17 cellular contexts compared by ENCODE assay signal in the genomic region with DNA sequence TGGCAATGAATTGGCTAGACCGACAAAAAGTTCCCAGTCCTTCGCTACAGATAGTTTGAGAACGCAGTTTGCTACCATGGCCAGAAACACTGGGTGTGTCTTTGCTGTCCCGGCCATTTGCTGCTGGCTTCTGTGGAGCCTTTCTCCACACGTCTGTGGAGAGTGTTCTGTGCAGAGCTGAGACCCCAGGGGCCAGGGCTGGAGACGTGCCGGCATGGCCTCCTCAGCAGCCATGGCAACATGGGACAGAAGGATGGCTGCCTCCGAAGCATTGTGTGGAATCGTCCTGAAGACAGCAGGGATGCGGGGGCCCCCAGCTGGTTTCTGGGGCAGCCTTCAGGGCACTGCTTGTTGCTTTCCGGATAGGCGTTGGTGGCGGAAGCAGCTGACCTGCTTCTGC.
DNase-seq lines count a peak whose midpoint lies in the region; ATAC-seq and TF ChIP-seq lines count a peak whose summit lies in the region.
"Had no signal": no experiment of that assay in that cellular context is flagged by ENCODE, and none has a peak within 500 bp of the region (broad histone marks: within the 10 kb centered on the region; RNA-seq: fewer than 3 reads in every experiment).

No MANE protein-coding gene starts in this region.

- ATAC-seq in right cardiac atrium (peak; percentile 64 to 81), left lung (no peak)
- ATAC-seq in activated T-cell treated with anti-CD3 and anti-CD28 coated beads, Interleukin-2, amount 50 U/mL, for 4 hours: no peak

- peak overlapping the region; percentile 54 for H2BK120ac ChIP-seq in trophoblast cell (ENCODE audit: insufficient read depth, low read length, poor library complexity)

- H3K27me3 Mint-ChIP-seq in activated naive CD4-positive, alpha-beta T cell treated with anti-CD3 and anti-CD28 coated beads, Interleukin-2, amount 10 ng/mL, durations not matched to agents 7 days and 5 days: peaks cover 15% of the 10 kb centered on the region
- no peaks in the 10 kb centered on the region for H3K27me3 Mint-ChIP-seq in activated naive CD4-positive, alpha-beta T cell treated with anti-CD3 and anti-CD28 coated beads for 36 hours (ENCODE audit: low read depth)
- H3K27me3 Mint-ChIP-seq in activated T-cell treated with anti-CD3 and anti-CD28 coated beads, Interleukin-2, amount 50 U/mL, for 4 hours (ENCODE audit: low read depth): no peaks in the 10 kb centered on the region
- H3K27me3 Mint-ChIP-seq: CD8-positive, alpha-beta memory T cell had no signal

- 63% methylated on average over 13 of the region's 13 CpGs for WGBS in right cardiac atrium
- WGBS in trophoblast cell (ENCODE audit: extremely low coverage, insufficient coverage, insufficient read length): no CpG with 5 or more reads among the region's 13 CpGs

- H3K9me3 Mint-ChIP-seq in activated naive CD4-positive, alpha-beta T cell treated with anti-CD3 and anti-CD28 coated beads, Interleukin-2, amount 10 ng/mL, durations not matched to agents 7 days and 5 days: peaks cover 14% of the 10 kb centered on the region
- H3K9me3 Mint-ChIP-seq in activated naive CD4-positive, alpha-beta T cell treated with anti-CD3 and anti-CD28 coated beads for 36 hours: peaks cover 6% of the 10 kb centered on the region
- H3K9me3 Mint-ChIP-seq in activated T-cell treated with anti-CD3 and anti-CD28 coated beads, Interleukin-2, amount 50 U/mL, for 4 hours: no peaks in the 10 kb centered on the region
- H3K9me3 Mint-ChIP-seq: CD8-positive, alpha-beta memory T cell had no signal

- H3K18ac ChIP-seq in trophoblast cell (ENCODE audit: low read length): peak overlapping the region; percentile 36

- peak overlapping the region; percentile 6 for H2AK5ac ChIP-seq in trophoblast cell (ENCODE audit: low read length)

- H3K4me3 ChIP-seq in WERI-Rb-1 (ENCODE audit: low read depth, low read length): no peak overlapping the region
- H3K4me3 ChIP-seq in right cardiac atrium (ENCODE audit: low read length): no peak overlapping the region
- H3K4me3 ChIP-seq in trophoblast cell (ENCODE audit: low read depth, low read length): no peak overlapping the region
- H3K4me3 ChIP-seq in left lung: no peak overlapping the region

- no peak overlapping the region for H3K9ac ChIP-seq in trophoblast cell (ENCODE audit: low read length)

- H3K4me2 ChIP-seq in trophoblast cell (ENCODE audit: low read length): no peak overlapping the region

- H3K4me1 ChIP-seq in right cardiac atrium (ENCODE audit: control insufficient read depth, insufficient read depth, low read length) (peaks cover 5% of the 10 kb centered on the region), trophoblast cell (ENCODE audit: control insufficient read depth in 1 of 2, insufficient read depth in 2 of 2, low read length in 2 of 2) (peaks cover 43 to 65% of the 10 kb centered on the region in 2 experiments), left lung (peaks cover 0 to 7% of the 10 kb centered on the region in 2 donors)

- H3K4me1 Mint-ChIP-seq in activated naive CD4-positive, alpha-beta T cell treated with anti-CD3 and anti-CD28 coated beads, Interleukin-2, amount 10 ng/mL, durations not matched to agents 7 days and 5 days: peaks cover 63% of the 10 kb centered on the region
- H3K4me1 Mint-ChIP-seq in activated naive CD4-positive, alpha-beta T cell treated with anti-CD3 and anti-CD28 coated beads for 36 hours (ENCODE audit: low read depth): peaks cover 45% of the 10 kb centered on the region
- H3K4me1 Mint-ChIP-seq in activated T-cell treated with anti-CD3 and anti-CD28 coated beads, Interleukin-2, amount 50 U/mL, for 4 hours (ENCODE audit: low read depth): peaks cover 58% of the 10 kb centered on the region

- no peak overlapping the region for H3K4ac ChIP-seq in trophoblast cell (ENCODE audit: low read depth, low read length)

- CTCF ChIA-PET in activated naive CD4-positive, alpha-beta T cell treated with anti-CD3 and anti-CD28 coated beads, Interleukin-2, amount 10 ng/mL, durations not matched to agents 7 days and 5 days (lab: Charles Lee): no interaction called here
- CTCF ChIA-PET in activated naive CD4-positive, alpha-beta T cell treated with anti-CD3 and anti-CD28 coated beads for 36 hours (lab: Charles Lee): no interaction called here

- no peak overlapping the region for H3K23ac ChIP-seq in trophoblast cell (ENCODE audit: low read length)

- peak overlapping the region; percentile 51 for H4K8ac ChIP-seq in trophoblast cell (ENCODE audit: low read depth, low read length)

- peaks cover 2% of the 10 kb centered on the region for H3K9me3 ChIP-seq in WERI-Rb-1 (ENCODE audit: severe bottlenecking)
- no peaks in the 10 kb centered on the region for H3K9me3 ChIP-seq in right cardiac atrium (ENCODE audit: control insufficient read depth, low read length)
- H3K9me3 ChIP-seq in trophoblast cell (ENCODE audit: insufficient read depth, low read depth, low read length): peaks cover 12% of the 10 kb centered on the region
- peaks cover 0 to 6% of the 10 kb centered on the region in 2 donors for H3K9me3 ChIP-seq in left lung

- peak overlapping the region; percentile 88 for H3K27ac ChIP-seq in WERI-Rb-1
- no peak overlapping the region for H3K27ac ChIP-seq in right cardiac atrium (ENCODE audit: low read length)
- peak overlapping the region; percentile 58 for H3K27ac ChIP-seq in trophoblast cell (ENCODE audit: low read depth, low read length)
- H3K27ac ChIP-seq in left lung: no peak overlapping the region

- H2BK12ac ChIP-seq in trophoblast cell (ENCODE audit: low read length): peak overlapping the region; percentile 4

- intact Hi-C loops in activated naive CD4-positive, alpha-beta T cell treated with anti-CD3 and anti-CD28 coated beads for 36 hours (cut with micrococcal nuclease): no loop called here
- intact Hi-C loops in right cardiac atrium (cut with DNase I): loop anchor here in 1 of 4 donors (10.0 kb wide), 1 partner anchor 143 kb away; the partner anchor contains the start of gene GADD45G
- intact Hi-C loops in left lung (cut with DNase I): no loop called here

- peaks cover 8% of the 10 kb centered on the region for H3K36me3 Mint-ChIP-seq in activated naive CD4-positive, alpha-beta T cell treated with anti-CD3 and anti-CD28 coated beads, Interleukin-2, amount 10 ng/mL, durations not matched to agents 7 days and 5 days
- H3K36me3 Mint-ChIP-seq in activated naive CD4-positive, alpha-beta T cell treated with anti-CD3 and anti-CD28 coated beads for 36 hours (ENCODE audit: low read depth): no peaks in the 10 kb centered on the region
- no peaks in the 10 kb centered on the region for H3K36me3 Mint-ChIP-seq in activated T-cell treated with anti-CD3 and anti-CD28 coated beads, Interleukin-2, amount 50 U/mL, for 4 hours (ENCODE audit: insufficient read depth)
- H3K36me3 Mint-ChIP-seq: CD8-positive, alpha-beta memory T cell had no signal

- no peak overlapping the region for H2AFZ ChIP-seq in trophoblast cell (ENCODE audit: insufficient read depth, low read length, poor library complexity)

- TF ChIP-seq CTCF in WERI-Rb-1 (IDR thresholded peaks at IDR 0.05; ENCODE audit: low read depth, low read length): no peak
- no peak for TF ChIP-seq CTCF in left lung (IDR thresholded peaks at IDR 0.05)

- DNase-seq in activated naive CD4-positive, alpha-beta T cell treated with anti-CD3 and anti-CD28 coated beads, Interleukin-2, amount 10 ng/mL, durations not matched to agents 7 days and 5 days: peak; percentile 8
- no peak for DNase-seq in activated naive CD4-positive, alpha-beta T cell treated with anti-CD3 and anti-CD28 coated beads for 36 hours
- DNase-seq in WERI-Rb-1: no peak
- DNase-seq in right cardiac atrium: peak; percentile 75 to 92 (median 90)
- no peak for DNase-seq in trophoblast cell
- DNase-seq in NCI-H2029 (lab: John Stamatoyannopoulos, UW): no peak
- DNase-seq in activated T-cell treated with anti-CD3 and anti-CD28 coated beads, Interleukin-2, amount 50 U/mL, for 4 hours: no peak
- no peak for DNase-seq in left lung
- DNase-seq: 8988T; CD8-positive, alpha-beta memory T cell; DMS79; GOT3; NCI-H1105; NCI-H1694; NCI-H510A treated with DMSO at 0.1 percent for 48 hours; NCI-H774; SHP77 treated with DMSO at 0.1 percent for 48 hours had no signal

- H4K91ac ChIP-seq in trophoblast cell (ENCODE audit: low read depth, low read length): peak overlapping the region; percentile 96

- no peak overlapping the region for H3K27ac Mint-ChIP-seq in activated naive CD4-positive, alpha-beta T cell treated with anti-CD3 and anti-CD28 coated beads, Interleukin-2, amount 10 ng/mL, durations not matched to agents 7 days and 5 days
- no peak overlapping the region for H3K27ac Mint-ChIP-seq in activated naive CD4-positive, alpha-beta T cell treated with anti-CD3 and anti-CD28 coated beads for 36 hours
- H3K27ac Mint-ChIP-seq: CD8-positive, alpha-beta memory T cell had no signal

- peaks cover 7% of the 10 kb centered on the region for H3K79me2 ChIP-seq in trophoblast cell (ENCODE audit: control insufficient read depth, insufficient read depth, low read length, poor library complexity)

- peaks cover 62% of the 10 kb centered on the region for H3K79me1 ChIP-seq in trophoblast cell (ENCODE audit: low read length)

- no peaks in the 10 kb centered on the region for H3K27me3 ChIP-seq in WERI-Rb-1 (ENCODE audit: insufficient read depth, low read depth, severe bottlenecking)
- H3K27me3 ChIP-seq in right cardiac atrium (ENCODE audit: control insufficient read depth, insufficient read depth): no peaks in the 10 kb centered on the region
- H3K27me3 ChIP-seq in trophoblast cell (ENCODE audit: insufficient read depth, low read length): no peaks in the 10 kb centered on the region
- no peaks in the 10 kb centered on the region for H3K27me3 ChIP-seq in left lung

- H4K12ac ChIP-seq in trophoblast cell (ENCODE audit: low read depth, low read length): no peak overlapping the region

- H3K4me3 Mint-ChIP-seq in activated naive CD4-positive, alpha-beta T cell treated with anti-CD3 and anti-CD28 coated beads, Interleukin-2, amount 10 ng/mL, durations not matched to agents 7 days and 5 days: no peak overlapping the region
- no peak overlapping the region for H3K4me3 Mint-ChIP-seq in activated naive CD4-positive, alpha-beta T cell treated with anti-CD3 and anti-CD28 coated beads for 36 hours
- no peak overlapping the region for H3K4me3 Mint-ChIP-seq in activated T-cell treated with anti-CD3 and anti-CD28 coated beads, Interleukin-2, amount 50 U/mL, for 4 hours
- H3K4me3 Mint-ChIP-seq: CD8-positive, alpha-beta memory T cell had no signal

- H3K36me3 ChIP-seq in WERI-Rb-1 (no peaks in the 10 kb centered on the region), trophoblast cell (ENCODE audit: control insufficient read depth in 1 of 2, insufficient read depth in 2 of 2, low read length in 2 of 2) (no peaks in the 10 kb centered on the region), left lung (no peaks in the 10 kb centered on the region)

- H3K14ac ChIP-seq in trophoblast cell (ENCODE audit: low read length): peak overlapping the region; percentile 55

- H2BK5ac ChIP-seq in trophoblast cell (ENCODE audit: low read depth, low read length, poor library complexity): peak overlapping the region; percentile 66

Comparison
In these comparisons a context has a peak if more than half of its experiments do, and no peak if none do; other contexts are left out.
1. DNase-seq: peak in activated naive CD4-positive, alpha-beta T cell treated with anti-CD3 and anti-CD28 coated beads, Interleukin-2, amount 10 ng/mL, durations not matched to agents 7 days and 5 days (single experiment) and right cardiac atrium (3 of 3); none in activated naive CD4-positive, alpha-beta T cell treated with anti-CD3 and anti-CD28 coated beads for 36 hours (single experiment), WERI-Rb-1 (single experiment), trophoblast cell (0 of 2), NCI-H2029 (single experiment), activated T-cell treated with anti-CD3 and anti-CD28 coated beads, Interleukin-2, amount 50 U/mL, for 4 hours (single experiment) and left lung (0 of 2).
2. H3K27ac ChIP-seq: peak in WERI-Rb-1 (single experiment) and trophoblast cell (single experiment); none in right cardiac atrium (single experiment) and left lung (0 of 2).
3. ATAC-seq: peak in right cardiac atrium (2 of 2); none in activated T-cell treated with anti-CD3 and anti-CD28 coated beads, Interleukin-2, amount 50 U/mL, for 4 hours (0 of 2) and left lung (single experiment).